ENCODE assay signal across 17 cellular contexts in genomic region chr14:99749763-99750715, GRCh38. TPM values are rescaled to one million over a fixed set of nuclear protein-coding genes. Genes with fewer than 3 reads are reported as not detected.
DNase-seq lines count a peak whose midpoint lies in the region; ATAC-seq, FAIRE-seq and TF ChIP-seq lines count a peak whose summit lies in the region.
"Had no signal": no experiment of that assay in that cellular context is flagged by ENCODE, and none has a peak within 500 bp of the region (broad histone marks: within the 10 kb centered on the region; RNA-seq: fewer than 3 reads in every experiment).

No MANE protein-coding gene starts in this region.

- H3K9me3 ChIP-seq in IMR-90 (ENCODE audit: control insufficient read depth, insufficient read depth, low read length) (no peaks in the 10 kb centered on the region), K562 (replicated peaks; ENCODE audit: control insufficient read depth, insufficient read depth, low read depth, low read length) (no peaks in the 10 kb centered on the region), liver (ENCODE audit: control insufficient read depth in 4 of 4, low read length in 3 of 4) (no peaks in the 10 kb centered on the region), subcutaneous abdominal adipose tissue (ENCODE audit: control insufficient read depth in 5 of 5, low read length in 5 of 5) (no peaks in the 10 kb centered on the region)

- H3K18ac ChIP-seq in IMR-90 (ENCODE audit: low read depth, low read length) = peak overlapping the region; percentile 5; the same call in 1 of the 2 replicates

- in situ Hi-C loops in IMR-90 (cut with MboI; ENCODE audit: low sequenced_read_pairs) (no loop called here), K562 (cut with MboI) (no loop called here)

- 67% methylated on average over 13 of the region's 23 CpGs; no CpG with 5 or more reads in 1 of the 2 experiments for WGBS in IMR-90 (ENCODE audit: extremely low coverage in 2 of 2, insufficient read length in 1 of 2), 2 experiments
- 7% methylated on average over 23 of the region's 23 CpGs for WGBS in K562 (ENCODE audit: insufficient coverage, low coverage, missing lambda C conversion rate)
- WGBS in liver = 43% methylated on average over 23 of the region's 23 CpGs

- H3K9me1 ChIP-seq in IMR-90 (ENCODE audit: insufficient read depth, low read length) (peaks cover 29% of the 10 kb centered on the region), K562 (ENCODE audit: control insufficient read depth, insufficient read depth, low read length) (no peaks in the 10 kb centered on the region)

- H3K36me3 ChIP-seq in IMR-90 (ENCODE audit: control insufficient read depth, insufficient read depth, low read length) = no peaks in the 10 kb centered on the region
- no peaks in the 10 kb centered on the region for H3K36me3 ChIP-seq in K562 (ENCODE audit: control insufficient read depth, insufficient read depth, low read length)
- no peaks in the 10 kb centered on the region for H3K36me3 ChIP-seq in liver (ENCODE audit: control insufficient read depth in 4 of 4, insufficient read depth in 3 of 4, low read depth in 1 of 4, low read length in 3 of 4)
- no peaks in the 10 kb centered on the region for H3K36me3 ChIP-seq in subcutaneous abdominal adipose tissue (ENCODE audit: control insufficient read depth in 5 of 5, insufficient read depth in 5 of 5, low read length in 5 of 5)

- dilution Hi-C loops in IMR-90 (cut with HindIII; ENCODE audit: low sequenced_read_pairs, unreplicated experiment) = no loop called here

- POLR2A ChIA-PET in IMR-90 (lab: Charles Lee; ENCODE audit: unreplicated experiment) = no interaction called here
- POLR2A ChIA-PET in K562 (lab: Yijun Ruan, JAX) = interaction anchor here (0.7 kb wide), 1 partner anchor 303 kb away, joined by 3 read pairs; no protein-coding TSS in a partner anchor

- H3K56ac ChIP-seq in IMR-90 (ENCODE audit: extremely low read depth, insufficient read depth, low read length) = no peak overlapping the region; the same call in 1 of the 2 replicates

- no peaks in the 10 kb centered on the region for H3K79me2 ChIP-seq in K562 (ENCODE audit: control insufficient read depth, insufficient read depth, low read length)

- no peak overlapping the region; the same call in 1 of the 2 replicates for H4K5ac ChIP-seq in IMR-90 (ENCODE audit: low read depth, low read length)

- H3K4ac ChIP-seq in IMR-90 (ENCODE audit: low read depth, low read length) = peak overlapping the region; percentile 96

- no TSS peak for BruUV-seq in IMR-90 (replicated peaks; lab: Mats Ljungman, UMichigan)
- BruUV-seq in K562 (replicated peaks; lab: Mats Ljungman, UMichigan) = no TSS peak

- H2BK120ac ChIP-seq in IMR-90 (ENCODE audit: low read depth, low read length) = peak overlapping the region; percentile 98

- no peak overlapping the region for H3K4me2 ChIP-seq in IMR-90 (ENCODE audit: low read depth, low read length)
- no peak overlapping the region for H3K4me2 ChIP-seq in K562 (ENCODE audit: insufficient read depth, low read length)

- H3K27ac ChIP-seq in IMR-90 (ENCODE audit: insufficient read depth, low read length) (no peak overlapping the region), K562 (ENCODE audit: extremely low read depth, low read depth, low read length) (no peak overlapping the region), liver (ENCODE audit: low read depth in 1 of 2, low read length in 2 of 2) (no peak overlapping the region), subcutaneous abdominal adipose tissue (ENCODE audit: low read depth, low read length) (peak overlapping the region; percentile 24)

- FAIRE-seq in K562 (lab: Jason Lieb, UNC) = no peak
- FAIRE-seq: endothelial cell of umbilical vein, G401.6, GM12878 had no signal

- no peak overlapping the region for H3K4me3 ChIP-seq in IMR-90 (ENCODE audit: insufficient read depth, low read depth, low read length)
- H3K4me3 ChIP-seq in K562 = no peak overlapping the region
- no peak overlapping the region for H3K4me3 ChIP-seq in liver (ENCODE audit: low read depth in 1 of 3, low read length in 3 of 3)
- no peak overlapping the region for H3K4me3 ChIP-seq in subcutaneous abdominal adipose tissue (ENCODE audit: low read depth in 1 of 5, low read length in 5 of 5)
- H3K4me3 ChIP-seq: GM12878 had no signal

- peak overlapping the region; percentile 81; the same call in 2 of the 3 replicates for H2BK15ac ChIP-seq in IMR-90 (ENCODE audit: low read depth, low read length)

- TF ChIP-seq POLR2A in IMR-90 (IDR thresholded peaks at IDR 0.05; ENCODE audit: low read depth, low read length) (no peak), K562 (conservative IDR thresholded peaks at IDR 0.05) (no peak)

- H2AFZ ChIP-seq in IMR-90 (replicated peaks; ENCODE audit: low read length, poor library complexity) = peak overlapping the region; percentile 23
- no peak overlapping the region for H2AFZ ChIP-seq in K562 (ENCODE audit: low read depth, low read length)

- peak overlapping the region; percentile 95 for H4K91ac ChIP-seq in IMR-90 (ENCODE audit: insufficient read depth, low read depth, low read length)

- H3K9ac ChIP-seq in IMR-90 (ENCODE audit: low read depth, low read length) (no peak overlapping the region), K562 (ENCODE audit: insufficient read depth in 1 of 2, low read depth in 2 of 2, low read length in 2 of 2) (no peak overlapping the region), liver (ENCODE audit: low read depth in 1 of 2, low read length in 2 of 2) (no peak overlapping the region), subcutaneous abdominal adipose tissue (ENCODE audit: low read length in 5 of 5) (peak overlapping the region in 2 of 5 donors; percentile 13 to 23)

- TF ChIP-seq RAD21 in IMR-90 (IDR thresholded peaks at IDR 0.05; ENCODE audit: low read length) = no peak
- TF ChIP-seq RAD21 in K562 (CRISPR knock-in tag; conservative IDR thresholded peaks at IDR 0.05 in 1 of 2, IDR thresholded peaks at IDR 0.05 in 1 of 2) = no peak
- no peak for TF ChIP-seq RAD21 in liver (IDR thresholded peaks at IDR 0.05)

- TF ChIP-seq EP300 in K562 (IDR thresholded peaks at IDR 0.05; ENCODE audit: low read length) = no peak

- H3K23ac ChIP-seq in IMR-90 (ENCODE audit: low read depth, low read length) = no peak overlapping the region

- H3K4me1 ChIP-seq in IMR-90 (ENCODE audit: control insufficient read depth, insufficient read depth, low read length) (peaks cover 46% of the 10 kb centered on the region), K562 (replicated peaks in 1 of 2; ENCODE audit: control insufficient read depth in 2 of 2, insufficient read depth in 2 of 2, low read length in 2 of 2) (peaks cover 0 to 12% of the 10 kb centered on the region in 2 experiments; a peak in 2 of 5 replicates), liver (ENCODE audit: control insufficient read depth in 4 of 4, insufficient read depth in 4 of 4, low read length in 3 of 4) (peaks cover 0 to 5% (median 1%) of the 10 kb centered on the region in 4 donors), subcutaneous abdominal adipose tissue (ENCODE audit: control insufficient read depth in 5 of 5, insufficient read depth in 5 of 5, low read length in 5 of 5) (peaks cover 6 to 73% (median 49%) of the 10 kb centered on the region in 5 donors)

- no peak for TF ChIP-seq CTCF in IMR-90 (conservative IDR thresholded peaks at IDR 0.05; ENCODE audit: low read depth, low read length)
- TF ChIP-seq CTCF in K562 (IDR thresholded peaks at IDR 0.05 in 2 of 3, conservative IDR thresholded peaks at IDR 0.05 in 1 of 3; ENCODE audit: insufficient read depth in 2 of 3, low read depth in 1 of 3, low read length in 3 of 3) = no peak
- TF ChIP-seq CTCF in liver (IDR thresholded peaks at IDR 0.05; ENCODE audit: low read depth, low read length, missing input control) = no peak

- peak overlapping the region in 1 of 2 experiments; percentile 21; a peak in 2 of 4 replicates for H4K8ac ChIP-seq in IMR-90 (ENCODE audit: low read depth in 2 of 2, low read length in 2 of 2)

- peak overlapping the region; percentile 6 for H2BK5ac ChIP-seq in IMR-90 (ENCODE audit: low read depth, low read length, poor library complexity, severe bottlenecking)

- H2BK20ac ChIP-seq in IMR-90 (ENCODE audit: low read depth, low read length) = peak overlapping the region; percentile 95

- peaks cover 9% of the 10 kb centered on the region; the same call in 1 of the 2 replicates for H4K20me1 ChIP-seq in IMR-90 (ENCODE audit: insufficient read depth, low read length)
- H4K20me1 ChIP-seq in K562 (replicated peaks; ENCODE audit: control insufficient read depth, insufficient read depth, low read length) = no peaks in the 10 kb centered on the region; the same call in 1 of the 2 replicates

- peaks cover 0 to 22% of the 10 kb centered on the region in 2 experiments; a peak in 1 of 4 replicates for H3K79me1 ChIP-seq in IMR-90 (ENCODE audit: low read depth in 1 of 2, low read length in 2 of 2)

- peak overlapping the region; percentile 68 for H2AK9ac ChIP-seq in IMR-90 (replicated peaks; ENCODE audit: low read depth, low read length, poor library complexity)

- DNase-seq in IMR-90 = no peak
- no peak for DNase-seq in K562 (ENCODE audit: extremely low read depth in 1 of 4, low spot score in 3 of 4)
- no peak for DNase-seq in activated T-cell treated with anti-CD3 and anti-CD28 coated beads, Interleukin-2, amount 50 U/mL, for 1 hour
- DNase-seq: activated naive CD4-positive, alpha-beta T cell treated with Interleukin-2 at 50 U/mL for 16 hours; AML-193; Calu3; MM.1S; NCI-H1930; NCI-H526; retina had no signal

- H2AK5ac ChIP-seq in IMR-90 (ENCODE audit: low read depth, low read length) = peak overlapping the region; percentile 69

- intact Hi-C loops in IMR-90 (cut with micrococcal nuclease) (no loop called here), K562 (cut with micrococcal nuclease) (no loop called here)

- peak overlapping the region; percentile 26; the same call in 1 of the 2 replicates for H3K14ac ChIP-seq in IMR-90 (replicated peaks; ENCODE audit: low read depth, low read length)

- ATAC-seq in IMR-90 (ENCODE audit: low read depth) = no peak
- no peak for ATAC-seq in K562
- no peak for ATAC-seq in GM21786 (IDR thresholded peaks at IDR 0.05; ENCODE audit: unreplicated experiment)
- no peak for ATAC-seq in HG02981 (IDR thresholded peaks at IDR 0.05; ENCODE audit: unreplicated experiment)

- H3K27me3 ChIP-seq in IMR-90 (ENCODE audit: control insufficient read depth, insufficient read depth, low read length) = no peaks in the 10 kb centered on the region
- H3K27me3 ChIP-seq in K562 (ENCODE audit: control insufficient read depth in 2 of 2, insufficient read depth in 2 of 2, low read length in 2 of 2) = peaks cover 3 to 65% of the 10 kb centered on the region in 2 experiments; a peak in 4 of 5 replicates
- peaks cover 0 to 6% (median 1%) of the 10 kb centered on the region in 4 donors for H3K27me3 ChIP-seq in liver (ENCODE audit: control insufficient read depth in 4 of 4, insufficient read depth in 4 of 4, low read length in 3 of 4)
- H3K27me3 ChIP-seq in subcutaneous abdominal adipose tissue (ENCODE audit: control insufficient read depth in 5 of 5, insufficient read depth in 4 of 5, low read length in 5 of 5) = peaks cover 0 to 36% (median 20%) of the 10 kb centered on the region in 5 donors

- CTCF ChIA-PET in IMR-90 (lab: Yijun Ruan, JAX) (interaction anchor here (0.5 kb wide), 2 partner anchors 44 to 216 kb away, joined by 3 read pairs; no protein-coding TSS in a partner anchor), K562 (lab: Yijun Ruan, JAX; ENCODE audit: low intra/inter-chr PET ratio) (no interaction called here)

RNA-seq across cellular contexts. Expression of gene EML1, which starts 43.2 kb away (rescaled TPM):
- total RNA-seq in IMR-90 (2012; rRNA removed) = 34.4 and 42.3 TPM in 2 replicates
- 11.6 and 14.0 TPM in 2 replicates for polyA plus RNA-seq in IMR-90 (2012; rRNA removed)
- polyA plus RNA-seq in IMR-90 (2012; cell fraction: cytosol; rRNA removed) = 10.6 and 11.1 TPM in 2 replicates
- 9.4 and 14.7 TPM in 2 replicates for polyA plus RNA-seq in IMR-90 (2012; cell fraction: nucleus; rRNA removed; ENCODE audit: low replicate concordance)
- total RNA-seq in K562 (2011; cell fraction: chromatin; rRNA removed; ENCODE audit: low replicate concordance) = 0.35 and 0.67 TPM in 2 replicates
- total RNA-seq in K562 (2011; cell fraction: nucleolus; rRNA removed) = 0.66 TPM in 1 of 2 replicates, not detected in the other
- total RNA-seq in K562 (2011; cell fraction: nucleoplasm; rRNA removed) = 0.31 and 0.73 TPM in 2 replicates
- total RNA-seq in K562 (2014; rRNA removed) = 0.12 TPM in 1 of 2 replicates, not detected in the other
- total RNA-seq in K562 (2014; rRNA removed; fragmentation: Illumina TruSeq; extraction: Trizol) = 0.13 and 0.29 TPM in 2 replicates
- total RNA-seq in K562 (2015; rRNA removed; fragmentation: Illumina TruSeq; extraction: Trizol) = 0.11 and 0.14 TPM in 2 replicates
- total RNA-seq in K562 (2021) = 0.25 and 0.35 TPM in 2 replicates
- polyA plus RNA-seq in K562 (2011; rRNA removed) = 0.07 and 0.16 TPM in 2 replicates
- 0.01 and 0.38 TPM in 2 replicates for polyA plus RNA-seq in K562 (2011; cell fraction: cytosol; rRNA removed)
- polyA plus RNA-seq in K562 (2011; cell fraction: nucleus; rRNA removed) = 0.34 TPM in 2 replicates
- 0.05 and 0.39 TPM in 2 replicates for polyA plus RNA-seq in K562 (2012)
- polyA plus RNA-seq in K562 (2014; fragmentation: Illumina TruSeq; extraction: Trizol) = 0.06 and 0.07 TPM in 2 replicates
- polyA plus RNA-seq in K562 (2014; fragmentation: Nextera tagmentation; extraction: Ambion mirVana) = under 1 TPM in 1 of 2 experiments, not detected in 1; 0.01 TPM
- polyA plus RNA-seq in K562 (2014; rRNA removed) = 0.03 and 0.77 TPM in 2 replicates
- 1.0 TPM in 1 of 2 replicates, not detected in the other for polyA minus RNA-seq in K562 (2011; rRNA and poly(A)+ RNA removed)
- 1.8 TPM in 1 of 2 replicates, not detected in the other for polyA minus RNA-seq in K562 (2011; cell fraction: cytosol; rRNA and poly(A)+ RNA removed)
- 0.56 and 0.94 TPM in 2 replicates for polyA minus RNA-seq in K562 (2011; cell fraction: nucleus; rRNA and poly(A)+ RNA removed)
- 10 to 100 TPM in 1 of 2 donors, 1 to 10 TPM in 1; 5.1 to 14.6 TPM for total RNA-seq in liver
- 1 to 10 TPM; 2.7 to 4.1 TPM for polyA plus RNA-seq in liver
